ENCODE assay signal across 20 cellular contexts in genomic region chr1:76402128-76402527, GRCh38.
DNase-seq lines count a peak whose midpoint lies in the region; ATAC-seq and TF ChIP-seq lines count a peak whose summit lies in the region.
"Had no signal": no experiment of that assay in that cellular context is flagged by ENCODE, and none has a peak within 500 bp of the region (broad histone marks: within the 10 kb centered on the region; RNA-seq: fewer than 3 reads in every experiment).

No MANE protein-coding gene starts in this region.

- no peak for ATAC-seq in heart right ventricle
- ATAC-seq: CD8-positive, alpha-beta T cell; GM12878 had no signal

- no peaks in the 10 kb centered on the region for H3K27me3 ChIP-seq in heart right ventricle
- no peaks in the 10 kb centered on the region for H3K27me3 ChIP-seq in Caco-2 (replicated peaks; ENCODE audit: control insufficient read depth, insufficient read depth, low read length)
- H3K27me3 ChIP-seq: BE2C, BLaER1 had no signal

- peak overlapping the region; percentile 53 for H3K27ac Mint-ChIP-seq in chondrocyte (ENCODE audit: unreplicated experiment)
- H3K27ac Mint-ChIP-seq in Caco-2 (ENCODE audit: unreplicated experiment) = no peak overlapping the region
- H3K27ac Mint-ChIP-seq: CD4-positive, alpha-beta T cell; CD8-positive, alpha-beta T cell had no signal

- DNase-seq in chondrocyte (ENCODE audit: low spot score) (no peak), fibroblast of peridontal ligament (ENCODE audit: extremely low read depth) (peak; percentile 60), NCI-H2171 treated with DMSO at 0.1 percent for 48 hours (lab: John Stamatoyannopoulos, UW) (no peak), heart right ventricle (no peak), Caco-2 (no peak)
- DNase-seq: 8988T; ACHN; BE2C; C1 segment of cervical spinal cord; CD4-positive, alpha-beta T cell; CD8-positive, alpha-beta T cell; DMS 273 treated with DMSO at 0.1 percent for 48 hours; DMS153; DMS53; DMS79; DND-41; EL; GDM1 had no signal

- TF ChIP-seq CTCF in chondrocyte (IDR thresholded peaks at IDR 0.05) (no peak), heart right ventricle (IDR thresholded peaks at IDR 0.05) (no peak), Caco-2 (IDR thresholded peaks at IDR 0.05; ENCODE audit: insufficient read depth in 1 of 2, low read depth in 1 of 2, low read length in 1 of 2, severe bottlenecking in 1 of 2, unreplicated experiment in 1 of 2) (no peak)

- BruUV-seq in Caco-2 (replicated peaks; lab: Mats Ljungman, UMichigan) = no TSS peak

- H3K4me1 Mint-ChIP-seq in chondrocyte (ENCODE audit: low read depth) = peaks cover 16% of the 10 kb centered on the region
- no peaks in the 10 kb centered on the region for H3K4me1 Mint-ChIP-seq in Caco-2 (ENCODE audit: low read depth, unreplicated experiment)

- H3K36me3 Mint-ChIP-seq in chondrocyte (ENCODE audit: low read depth) (peaks cover 2% of the 10 kb centered on the region), Caco-2 (ENCODE audit: insufficient read depth, unreplicated experiment) (no peaks in the 10 kb centered on the region)
- H3K36me3 Mint-ChIP-seq: CD8-positive, alpha-beta T cell had no signal

- POLR2A ChIA-PET in Caco-2 (lab: Charles Lee) = no interaction called here

- CTCF ChIA-PET in Caco-2 (lab: Charles Lee) = no interaction called here

- no peaks in the 10 kb centered on the region for H3K36me3 ChIP-seq in heart right ventricle
- H3K36me3 ChIP-seq in Caco-2 (ENCODE audit: control insufficient read depth, insufficient read depth, low read length) = no peaks in the 10 kb centered on the region
- H3K36me3 ChIP-seq: BE2C, BLaER1 had no signal

- H3K9me3 ChIP-seq in heart right ventricle (peaks cover 0 to 20% (median 11%) of the 10 kb centered on the region in 11 donors), Caco-2 (no peaks in the 10 kb centered on the region)
- H3K9me3 ChIP-seq: BE2C had no signal

- H3K4me1 ChIP-seq in heart right ventricle (no peaks in the 10 kb centered on the region), Caco-2 (no peaks in the 10 kb centered on the region)
- H3K4me1 ChIP-seq: BE2C, BLaER1 had no signal

- H3K4me3 ChIP-seq in heart right ventricle (no peak overlapping the region), Caco-2 (ENCODE audit: low read depth, low read length) (no peak overlapping the region)
- H3K4me3 ChIP-seq: BLaER1, GM12878 had no signal

- H3K9me3 Mint-ChIP-seq in chondrocyte (ENCODE audit: low read depth) = peaks cover 9% of the 10 kb centered on the region
- peaks cover 7% of the 10 kb centered on the region for H3K9me3 Mint-ChIP-seq in Caco-2 (ENCODE audit: unreplicated experiment)

- intact Hi-C loops in heart right ventricle (cut with DNase I) (no loop called here), Caco-2 (cut with micrococcal nuclease; ENCODE audit: unreplicated experiment) (no loop called here)

- no peaks in the 10 kb centered on the region for H3K27me3 Mint-ChIP-seq in chondrocyte (ENCODE audit: low read depth)
- no peaks in the 10 kb centered on the region for H3K27me3 Mint-ChIP-seq in Caco-2 (ENCODE audit: insufficient read depth, unreplicated experiment)
- H3K27me3 Mint-ChIP-seq: CD4-positive, alpha-beta T cell had no signal

- 96 to 98% methylated on average over 2 of the region's 2 CpGs for WGBS in heart right ventricle, 2 donors

- H3K4me3 Mint-ChIP-seq in chondrocyte (ENCODE audit: unreplicated experiment) = no peak overlapping the region
- H3K4me3 Mint-ChIP-seq in Caco-2 (ENCODE audit: unreplicated experiment) = no peak overlapping the region
- H3K4me3 Mint-ChIP-seq: CD4-positive, alpha-beta T cell; CD8-positive, alpha-beta T cell had no signal

- no peak overlapping the region for H3K27ac ChIP-seq in heart right ventricle
- H3K27ac ChIP-seq: BLaER1 had no signal
